In the genomic region with DNA sequence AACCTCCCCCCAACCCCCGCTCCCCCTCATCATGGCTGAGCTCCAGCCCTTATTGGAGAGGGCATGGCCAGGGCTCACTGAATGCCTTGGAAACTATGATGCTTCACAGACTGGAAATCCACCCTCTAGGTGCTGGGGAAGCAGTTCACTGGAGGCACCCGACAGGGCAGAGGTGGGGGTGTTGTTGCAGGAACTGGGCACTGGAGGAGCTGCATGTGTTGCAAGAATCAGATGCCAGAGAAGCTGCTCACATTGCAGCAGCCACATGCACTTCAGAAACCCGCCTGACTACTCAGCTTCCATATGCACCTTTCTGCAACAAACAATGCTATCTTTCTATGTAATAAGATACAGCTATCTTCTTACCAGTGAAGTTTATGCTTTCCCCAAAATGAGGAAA, we compare ENCODE assay signal across 13 cellular contexts. TPM values are rescaled to one million over a fixed set of nuclear protein-coding genes. Genes with fewer than 3 reads are reported as not detected.
DNase-seq lines count a peak whose midpoint lies in the region; ATAC-seq, FAIRE-seq and TF ChIP-seq lines count a peak whose summit lies in the region.
"Had no signal": no experiment of that assay in that cellular context is flagged by ENCODE, and none has a peak within 500 bp of the region (broad histone marks: within the 10 kb centered on the region; RNA-seq: fewer than 3 reads in every experiment).

No MANE protein-coding gene starts in this region.

- no peak overlapping the region for H3K4me3 Mint-ChIP-seq in activated naive CD8-positive, alpha-beta T cell treated with anti-CD3 and anti-CD28 coated beads, Interleukin-2, amount 50 U/mL, for 24 hours
- H3K4me3 Mint-ChIP-seq in activated naive CD8-positive, alpha-beta T cell treated with anti-CD3 and anti-CD28 coated beads for 36 hours: no peak overlapping the region
- H3K4me3 Mint-ChIP-seq: activated naive CD4-positive, alpha-beta T cell treated with anti-CD3 and anti-CD28 coated beads, Interleukin-2, amount 10 ng/mL, durations not matched to agents 7 days and 5 days had no signal

- TF ChIP-seq CTCF in GM12878 (IDR thresholded peaks at IDR 0.05 in 2 of 3, conservative IDR thresholded peaks at IDR 0.05 in 1 of 3; ENCODE audit: control insufficient read depth in 2 of 3, extremely low read depth in 1 of 3, insufficient read depth in 1 of 3, low read depth in 3 of 3, low read length in 3 of 3) (no peak), osteoblast (IDR thresholded peaks at IDR 0.05; ENCODE audit: extremely low read depth, low read depth, low read length) (peak; percentile 5), ascending aorta (IDR thresholded peaks at IDR 0.05) (no peak)

- no peak overlapping the region for H3K9ac ChIP-seq in GM12878 (ENCODE audit: control insufficient read depth, insufficient read depth, low read length)

- no peaks in the 10 kb centered on the region for H3K79me2 ChIP-seq in GM12878 (ENCODE audit: control insufficient read depth, insufficient read depth, low read length)
- no peaks in the 10 kb centered on the region for H3K79me2 ChIP-seq in osteoblast (ENCODE audit: insufficient read depth, low read length)

- TF ChIP-seq EP300 in GM12878 (IDR thresholded peaks at IDR 0.05; ENCODE audit: borderline replicate concordance in 1 of 2, control insufficient read depth in 1 of 2, low read depth in 2 of 2, low read length in 2 of 2): no peak

- no peak overlapping the region for H3K4me2 ChIP-seq in GM12878 (ENCODE audit: control insufficient read depth, insufficient read depth)
- H3K4me2 ChIP-seq in osteoblast (ENCODE audit: insufficient read depth, low read length): no peak overlapping the region
- H3K4me2 ChIP-seq: smooth muscle cell had no signal

- no peaks in the 10 kb centered on the region for H3K9me3 Mint-ChIP-seq in activated naive CD8-positive, alpha-beta T cell treated with anti-CD3 and anti-CD28 coated beads, Interleukin-2, amount 50 U/mL, for 24 hours
- H3K9me3 Mint-ChIP-seq in activated naive CD8-positive, alpha-beta T cell treated with anti-CD3 and anti-CD28 coated beads for 36 hours: no peaks in the 10 kb centered on the region
- H3K9me3 Mint-ChIP-seq: activated naive CD4-positive, alpha-beta T cell treated with anti-CD3 and anti-CD28 coated beads, Interleukin-2, amount 10 ng/mL, durations not matched to agents 7 days and 5 days had no signal

- H3K27me3 Mint-ChIP-seq in activated naive CD8-positive, alpha-beta T cell treated with anti-CD3 and anti-CD28 coated beads, Interleukin-2, amount 50 U/mL, for 24 hours: peaks cover 6% of the 10 kb centered on the region
- peaks cover 12% of the 10 kb centered on the region for H3K27me3 Mint-ChIP-seq in activated naive CD8-positive, alpha-beta T cell treated with anti-CD3 and anti-CD28 coated beads for 36 hours

- TF ChIP-seq POLR2A in GM12878 (IDR thresholded peaks at IDR 0.05; ENCODE audit: low read depth, low read length): no peak

- SMC1A ChIA-PET in GM12878 (lab: Charles Lee; ENCODE audit: uncharacterized antibody, unreplicated experiment): interaction anchor here (0.6 to 1.6 kb wide), 4 partner anchors 10 to 448 kb away, joined by 3 to 5 read pairs (median 4); no protein-coding TSS in a partner anchor

- no peaks in the 10 kb centered on the region for H3K36me3 Mint-ChIP-seq in activated naive CD8-positive, alpha-beta T cell treated with anti-CD3 and anti-CD28 coated beads, Interleukin-2, amount 50 U/mL, for 24 hours (ENCODE audit: low read depth)
- no peaks in the 10 kb centered on the region for H3K36me3 Mint-ChIP-seq in activated naive CD8-positive, alpha-beta T cell treated with anti-CD3 and anti-CD28 coated beads for 36 hours
- H3K36me3 Mint-ChIP-seq: activated naive CD4-positive, alpha-beta T cell treated with anti-CD3 and anti-CD28 coated beads, Interleukin-2, amount 10 ng/mL, durations not matched to agents 7 days and 5 days had no signal

- CTCF ChIA-PET in GM12878 (lab: Yijun Ruan, JAX): interaction anchor here (0.7 to 2.3 kb wide), 4 partner anchors 17 to 120 kb away, joined by 3 to 7 read pairs (median 4); no protein-coding TSS in a partner anchor

- in situ Hi-C loops in GM12878 (cut with MboI): no loop called here

- H3K4me1 Mint-ChIP-seq in activated naive CD8-positive, alpha-beta T cell treated with anti-CD3 and anti-CD28 coated beads, Interleukin-2, amount 50 U/mL, for 24 hours: no peaks in the 10 kb centered on the region
- H3K4me1 Mint-ChIP-seq in activated naive CD8-positive, alpha-beta T cell treated with anti-CD3 and anti-CD28 coated beads for 36 hours: no peaks in the 10 kb centered on the region
- H3K4me1 Mint-ChIP-seq: activated naive CD4-positive, alpha-beta T cell treated with anti-CD3 and anti-CD28 coated beads, Interleukin-2, amount 10 ng/mL, durations not matched to agents 7 days and 5 days had no signal

- no peak overlapping the region for H3K27ac Mint-ChIP-seq in activated naive CD8-positive, alpha-beta T cell treated with anti-CD3 and anti-CD28 coated beads, Interleukin-2, amount 50 U/mL, for 24 hours
- H3K27ac Mint-ChIP-seq in activated naive CD8-positive, alpha-beta T cell treated with anti-CD3 and anti-CD28 coated beads for 36 hours: no peak overlapping the region
- H3K27ac Mint-ChIP-seq: activated naive CD4-positive, alpha-beta T cell treated with anti-CD3 and anti-CD28 coated beads, Interleukin-2, amount 10 ng/mL, durations not matched to agents 7 days and 5 days had no signal

- H2AFZ ChIP-seq in GM12878 (ENCODE audit: control insufficient read depth, low read depth, low read length) (no peak overlapping the region), osteoblast (ENCODE audit: low read length) (no peak overlapping the region)

- no peaks in the 10 kb centered on the region for H4K20me1 ChIP-seq in GM12878 (ENCODE audit: control insufficient read depth, insufficient read depth)
- H4K20me1 ChIP-seq in osteoblast (ENCODE audit: insufficient read depth, low read length): no peaks in the 10 kb centered on the region

- H3K27me3 ChIP-seq in MG63: no peaks in the 10 kb centered on the region
- H3K27me3 ChIP-seq in GM12878 (replicated peaks in 1 of 2; ENCODE audit: control insufficient read depth in 2 of 2, insufficient read depth in 2 of 2, low read length in 1 of 2): no peaks in the 10 kb centered on the region
- H3K27me3 ChIP-seq in osteoblast (ENCODE audit: insufficient read depth, low read length): no peaks in the 10 kb centered on the region
- no peaks in the 10 kb centered on the region for H3K27me3 ChIP-seq in ascending aorta

- no peak for FAIRE-seq in GM12878 (lab: Jason Lieb, UNC)
- FAIRE-seq: endothelial cell of umbilical vein, keratinocyte had no signal

- BruUV-seq in GM12878 (replicated peaks; lab: Mats Ljungman, UMichigan): no TSS peak

- 20% methylated on average over 3 of the region's 3 CpGs for WGBS in GM12878 (ENCODE audit: insufficient coverage, insufficient replicate concordance, low lambda C conversion rate, missing lambda C conversion rate)

- no peak for TF ChIP-seq RAD21 in GM12878 (IDR thresholded peaks at IDR 0.05; ENCODE audit: insufficient read depth, low read depth, low read length)

- H3K27ac ChIP-seq in GM12878 (ENCODE audit: control insufficient read depth, insufficient read depth) (no peak overlapping the region), osteoblast (ENCODE audit: low read depth, low read length) (no peak overlapping the region), ascending aorta (no peak overlapping the region)

- H3K9me3 ChIP-seq in MG63: peaks cover 3% of the 10 kb centered on the region
- no peaks in the 10 kb centered on the region for H3K9me3 ChIP-seq in GM12878 (replicated peaks; ENCODE audit: control insufficient read depth, insufficient read depth, low read length)
- no peaks in the 10 kb centered on the region for H3K9me3 ChIP-seq in osteoblast (ENCODE audit: low read depth, low read length)
- no peaks in the 10 kb centered on the region for H3K9me3 ChIP-seq in ascending aorta

- POLR2A ChIA-PET in GM12878 (lab: Charles Lee): no interaction called here

- H3K36me3 ChIP-seq in MG63 (no peaks in the 10 kb centered on the region), GM12878 (ENCODE audit: control insufficient read depth in 2 of 2, insufficient read depth in 2 of 2, low read length in 1 of 2) (no peaks in the 10 kb centered on the region), osteoblast (ENCODE audit: insufficient read depth, low read length) (no peaks in the 10 kb centered on the region), ascending aorta (no peaks in the 10 kb centered on the region)

- DNase-seq in activated naive CD8-positive, alpha-beta T cell treated with anti-CD3 and anti-CD28 coated beads, Interleukin-2, amount 50 U/mL, for 24 hours: no peak
- no peak for DNase-seq in activated naive CD8-positive, alpha-beta T cell treated with anti-CD3 and anti-CD28 coated beads for 36 hours
- DNase-seq in MG63: peak; percentile 4
- DNase-seq in GM12878 (ENCODE audit: low read depth, low spot score): no peak
- peak; percentile 47 for DNase-seq in osteoblast (ENCODE audit: insufficient read length, low spot score, missing footprints)
- DNase-seq in superior temporal gyrus (ENCODE audit: extremely low spot score): no peak
- no peak for DNase-seq in SHP77 (lab: John Stamatoyannopoulos, UW)
- no peak for DNase-seq in ascending aorta (ENCODE audit: low spot score in 2 of 2)
- DNase-seq: activated naive CD4-positive, alpha-beta T cell treated with anti-CD3 and anti-CD28 coated beads, Interleukin-2, amount 10 ng/mL, durations not matched to agents 7 days and 5 days; SW 1271 had no signal

- intact Hi-C loops in GM12878 (cut with micrococcal nuclease; ENCODE audit: unreplicated experiment) (no loop called here), ascending aorta (cut with DNase I) (no loop called here)

- H3K4me3 ChIP-seq in MG63 (no peak overlapping the region), GM12878 (no peak overlapping the region), osteoblast (ENCODE audit: insufficient read depth, low read length) (no peak overlapping the region), ascending aorta (no peak overlapping the region)
- H3K4me3 ChIP-seq: smooth muscle cell had no signal

- no peaks in the 10 kb centered on the region for H3K4me1 ChIP-seq in GM12878 (ENCODE audit: control insufficient read depth, insufficient read depth, low read length)
- H3K4me1 ChIP-seq in osteoblast (ENCODE audit: insufficient read depth, low read length): no peaks in the 10 kb centered on the region
- no peaks in the 10 kb centered on the region for H3K4me1 ChIP-seq in ascending aorta

- RAD21 ChIA-PET in GM12878 (lab: Charles Lee; ENCODE audit: unreplicated experiment): interaction anchor here (1.7 kb wide), 1 partner anchor 21 kb away, joined by 6 read pairs; no protein-coding TSS in a partner anchor

- peak; percentile 24 for ATAC-seq in activated naive CD8-positive, alpha-beta T cell treated with anti-CD3 and anti-CD28 coated beads, Interleukin-2, amount 50 U/mL, for 24 hours
- ATAC-seq in GM12878: peak; percentile 50

RNA-seq across cellular contexts. Expression of a gene that starts 7.9 kb away (rescaled TPM):
- total RNA-seq in activated naive CD8-positive, alpha-beta T cell treated with anti-CD3 and anti-CD28 coated beads for 36 hours: 10 to 100 TPM; 46.5 to 51.4 TPM
- total RNA-seq in MG63 (2014; rRNA removed; shearing (Covaris generic); ENCODE audit: low replicate concordance): 40.7 and 73.5 TPM in 2 replicates
- total RNA-seq in GM12878 (2013; cell fraction: nucleolus; rRNA removed): 9.5 and 9.9 TPM in 2 replicates
- total RNA-seq in GM12878 (2014; rRNA removed): 34.7 and 49.0 TPM in 2 replicates
- 37.6 and 37.7 TPM in 2 replicates for total RNA-seq in GM12878 (2014; rRNA removed; fragmentation: Illumina TruSeq; extraction: Trizol)
- 37.2 and 38.7 TPM in 2 replicates for total RNA-seq in GM12878 (2021)
- polyA plus RNA-seq in GM12878 (2011; ENCODE audit: low read depth): 23.4 TPM
- polyA plus RNA-seq in GM12878 (2011; rRNA removed): 48.2 and 71.8 TPM in 2 replicates
- polyA plus RNA-seq in GM12878 (2011; cell fraction: cytosol; rRNA removed): 18.2 and 22.6 TPM in 2 replicates
- 14.8 and 22.4 TPM in 2 replicates for polyA plus RNA-seq in GM12878 (2011; cell fraction: nucleus; rRNA removed)
- 33.4 and 40.3 TPM in 2 replicates for polyA plus RNA-seq in GM12878 (2012)
- polyA plus RNA-seq in GM12878 (2014; fragmentation: Illumina TruSeq; extraction: Trizol): 34.6 and 38.9 TPM in 2 replicates
- 10 to 100 TPM; 34.9 to 52.5 TPM for polyA plus RNA-seq in GM12878 (2014; fragmentation: Nextera tagmentation; extraction: Ambion mirVana)
- 62.1 and 64.1 TPM in 2 replicates for polyA plus RNA-seq in GM12878 (2014; rRNA removed)
- polyA plus RNA-seq in GM12878 (2016; fragmentation: Nextera tagmentation; extraction: Ambion mirVana): 10 to 100 TPM; 60.7 to 71.2 TPM
- polyA minus RNA-seq in GM12878 (2011; rRNA and poly(A)+ RNA removed): 15.2 and 19.1 TPM in 2 replicates
- polyA minus RNA-seq in GM12878 (2011; cell fraction: cytosol; rRNA and poly(A)+ RNA removed): 13.2 and 23.0 TPM in 2 replicates
- polyA minus RNA-seq in GM12878 (2011; cell fraction: nucleus; rRNA and poly(A)+ RNA removed): 7.2 and 7.7 TPM in 2 replicates
- 11.5 and 14.1 TPM in 2 replicates for total RNA-seq in osteoblast
- 23.1 TPM for total RNA-seq in ascending aorta

RNA-seq across cellular contexts. Expression of a gene that starts 56.2 kb away (rescaled TPM):
- not detected for total RNA-seq in activated naive CD8-positive, alpha-beta T cell treated with anti-CD3 and anti-CD28 coated beads for 36 hours
- 20.4 and 33.2 TPM in 2 replicates for total RNA-seq in MG63 (2014; rRNA removed; shearing (Covaris generic); ENCODE audit: low replicate concordance)
- total RNA-seq in GM12878 (2013; cell fraction: nucleolus; rRNA removed): not detected in 2 replicates
- total RNA-seq in GM12878 (2014; rRNA removed) (not detected in 2 replicates), GM12878 (2014; rRNA removed; fragmentation: Illumina TruSeq; extraction: Trizol) (not detected in 2 replicates), GM12878 (2021) (0.08 TPM in 1 of 2 replicates, not detected in the other), osteoblast (not detected in 2 replicates), ascending aorta (0.32 TPM)
- polyA plus RNA-seq in GM12878 (2011; ENCODE audit: low read depth): not detected
- polyA plus RNA-seq in GM12878 (2011; rRNA removed) (not detected in 2 replicates), GM12878 (2014; fragmentation: Illumina TruSeq; extraction: Trizol) (not detected in 2 replicates), GM12878 (2014; fragmentation: Nextera tagmentation; extraction: Ambion mirVana) (not detected), GM12878 (2014; rRNA removed) (not detected in 2 replicates), GM12878 (2016; fragmentation: Nextera tagmentation; extraction: Ambion mirVana) (not detected)
- polyA plus RNA-seq in GM12878 (2011; cell fraction: cytosol; rRNA removed): not detected in 2 replicates
- polyA plus RNA-seq in GM12878 (2011; cell fraction: nucleus; rRNA removed): not detected in 2 replicates
- polyA plus RNA-seq in GM12878 (2012): not detected in 2 replicates
- not detected in 2 replicates for polyA minus RNA-seq in GM12878 (2011; rRNA and poly(A)+ RNA removed)
- not detected in 2 replicates for polyA minus RNA-seq in GM12878 (2011; cell fraction: cytosol; rRNA and poly(A)+ RNA removed)
- not detected in 2 replicates for polyA minus RNA-seq in GM12878 (2011; cell fraction: nucleus; rRNA and poly(A)+ RNA removed)
- total RNA-seq: endothelial cell of umbilical vein had no signal
- polyA plus RNA-seq: endothelial cell of umbilical vein, keratinocyte had no signal

Comparison
In these comparisons a context has a peak if more than half of its experiments do, and no peak if none do; other contexts are left out.
1. DNase-seq: peak in MG63 (single experiment) and osteoblast (single experiment); none in activated naive CD8-positive, alpha-beta T cell treated with anti-CD3 and anti-CD28 coated beads, Interleukin-2, amount 50 U/mL, for 24 hours (single experiment), activated naive CD8-positive, alpha-beta T cell treated with anti-CD3 and anti-CD28 coated beads for 36 hours (single experiment), GM12878 (single experiment), superior temporal gyrus (single experiment), SHP77 (0 of 2) and ascending aorta (0 of 2).
2. RNA of a gene that starts 56.2 kb away (total RNA-seq): 20.4 to 33.2 TPM in MG63; 0.32 TPM in ascending aorta (single experiment), not detected in activated naive CD8-positive, alpha-beta T cell treated with anti-CD3 and anti-CD28 coated beads for 36 hours, 0.08 TPM in GM12878 and not detected in osteoblast; every median in the first group is over 10 times any median in the second.